In the genomic region with DNA sequence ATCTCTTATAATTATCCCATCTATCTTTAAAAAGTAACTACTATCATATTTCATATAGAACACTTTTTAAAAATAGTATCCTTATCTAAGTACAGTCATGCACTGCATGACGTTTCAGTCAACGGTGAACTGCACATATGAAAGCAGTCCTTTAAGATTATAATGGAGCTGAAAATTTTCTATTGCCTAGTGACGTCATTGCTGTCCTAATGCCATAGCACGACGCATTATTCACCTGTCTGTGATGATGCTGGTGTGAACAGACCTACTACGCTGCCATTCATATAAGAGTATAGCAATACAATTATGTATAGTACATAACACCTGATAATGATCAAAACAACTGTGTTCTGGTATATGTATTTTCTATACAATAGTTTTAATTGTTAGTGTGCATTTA, we compare ENCODE assay signal across 36 cellular contexts.
"Had no signal": no experiment of that assay in that cellular context is flagged by ENCODE, and none has a peak within 500 bp of the region (broad histone marks: within the 10 kb centered on the region; RNA-seq: fewer than 3 reads in every experiment).

No MANE protein-coding gene starts in this region.

- H3K36me3 ChIP-seq: MG63 had no signal

- DNase-seq: Karpas-422, Kasumi-1, MG63, MM.1S, MV-4-11, NCI-H1048, NCI-H1092, NCI-H1092 treated with DMSO at 0.1 percent for 48 hours, NCI-H1105, NCI-H1105 treated with DMSO at 0.1 percent for 48 hours, NCI-H1417, NCI-H1417 treated with DMSO at 0.1 percent for 48 hours, NCI-H1436, NCI-H1436 treated with DMSO at 0.1 percent for 48 hours, NCI-H146, NCI-H1694, NCI-H1694 treated with DMSO at 0.1 percent for 48 hours, NCI-H187, NCI-H187 treated with DMSO at 0.1 percent for 48 hours, NCI-H1930, NCI-H2029, NCI-H2029 treated with DMSO at 0.1 percent for 48 hours, NCI-H2081, NCI-H2081 treated with DMSO at 0.1 percent for 48 hours, NCI-H2107, NCI-H2171, NCI-H2171 treated with DMSO at 0.1 percent for 48 hours, NCI-H2227 treated with DMSO at 0.1 percent for 48 hours, NCI-H226, NCI-H345, NCI-H446, NCI-H446 treated with DMSO at 0.1 percent for 48 hours, NCI-H510A, NCI-H510A treated with DMSO at 0.1 percent for 48 hours, NCI-H524, NCI-H524 treated with DMSO at 0.1 percent for 48 hours had no signal

- H3K9me3 ChIP-seq: MG63 had no signal

- H3K27me3 ChIP-seq: MG63 had no signal

- H3K4me3 ChIP-seq: MG63 had no signal
